1 cellular context compared by ENCODE assay signal in the genomic region with DNA sequence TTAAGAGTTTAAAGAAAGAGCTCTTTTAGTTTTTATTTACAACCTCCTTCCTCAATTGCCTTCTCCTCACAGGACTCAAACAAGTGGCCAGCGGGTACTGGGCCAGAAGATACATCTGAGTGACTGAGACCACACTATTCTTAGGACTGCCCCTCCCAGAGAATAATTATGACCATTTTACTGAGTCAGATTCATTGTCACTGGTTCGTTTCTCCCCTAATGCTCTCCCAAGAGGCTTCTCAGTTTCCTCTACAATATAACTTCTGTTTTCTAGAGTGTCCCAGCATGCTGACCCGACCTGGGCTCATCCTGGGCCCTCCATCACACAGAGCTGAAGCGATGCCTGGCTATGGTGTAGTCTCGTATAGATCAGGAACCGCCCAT.
A peak's percentile ranks its signal among the peaks of the same experiment; 100 is the strongest.
TF ChIP-seq lines count a peak whose summit lies in the region.

No MANE protein-coding gene starts in this region.

TF ChIP-seq in WTC11, 78 proteins besides CTCF, POLR2A, EP300 and RAD21 (continued from another document):
- TF ChIP-seq SP1 (CRISPR knock-in tag; conservative IDR thresholded peaks at IDR 0.05): 0 out of 2 replicates have a peak, but pooled peaks have one; percentile 0
